ENCODE assay signal across 17 cellular contexts in genomic region chr19:48629297-48629598, GRCh38. TPM values are rescaled to one million over a fixed set of nuclear protein-coding genes. Genes with fewer than 3 reads are reported as not detected.
DNase-seq lines count a peak whose midpoint lies in the region; ATAC-seq and TF ChIP-seq lines count a peak whose summit lies in the region.
"Had no signal": no experiment of that assay in that cellular context is flagged by ENCODE, and none has a peak within 500 bp of the region (broad histone marks: within the 10 kb centered on the region; RNA-seq: fewer than 3 reads in every experiment).

No MANE protein-coding gene starts in this region.

- peaks cover 10% of the 10 kb centered on the region for H3K4me1 Mint-ChIP-seq in endothelial cell (ENCODE audit: unreplicated experiment)

- TF ChIP-seq CTCF in Peyer's patch (IDR thresholded peaks at IDR 0.05) (no peak), spleen (IDR thresholded peaks at IDR 0.05 in 8 of 11, conservative IDR thresholded peaks at IDR 0.05 in 3 of 11) (no peak), endothelial cell (IDR thresholded peaks at IDR 0.05; ENCODE audit: unreplicated experiment) (no peak)

- 90 to 97% (median 94%) methylated on average over 5 to 22 of the region's 22 CpGs for WGBS in spleen, 5 donors

- peaks cover 3% of the 10 kb centered on the region for H3K36me3 Mint-ChIP-seq in endothelial cell (ENCODE audit: low read depth, unreplicated experiment)

- intact Hi-C loops in spleen (cut with DNase I; ENCODE audit: low total_unique reads): no loop called here

- no peak overlapping the region; the same call in 1 of the 2 replicates for H3K9ac ChIP-seq in iPS-20b (ENCODE audit: low read depth, low read length)
- H3K9ac ChIP-seq: SK-N-SH had no signal

- peak overlapping the region in 3 of 4 donors; percentile 62 to 91 (median 89) for H3K27ac ChIP-seq in Peyer's patch
- H3K27ac ChIP-seq in iPS-20b (ENCODE audit: low read length): no peak overlapping the region
- H3K27ac ChIP-seq in spleen: peak overlapping the region in 5 of 8 donors; percentile 78 to 94 (median 84)

- H3K27me3 ChIP-seq in Peyer's patch (no peaks in the 10 kb centered on the region), iPS-20b (ENCODE audit: insufficient read depth, low read length) (no peaks in the 10 kb centered on the region), spleen (replicated peaks in 1 of 7) (no peaks in the 10 kb centered on the region)

- peaks cover 23% of the 10 kb centered on the region for H3K27me3 Mint-ChIP-seq in endothelial cell (ENCODE audit: unreplicated experiment)
- H3K27me3 Mint-ChIP-seq: naive thymus-derived CD4-positive, alpha-beta T cell; progenitor cell of endocrine pancreas; stimulated activated naive B cell treated with anti-CD40 and anti-IgM and Interleukin-4, amounts not matched to agents 10 μg/mL and 1 μg/mL and 100 μg/mL, for 72 hours had no signal

- H3K36me3 ChIP-seq in Peyer's patch (peaks cover 0 to 30% (median 0%) of the 10 kb centered on the region in 3 donors), iPS-20b (ENCODE audit: insufficient read depth, low read depth, low read length) (no peaks in the 10 kb centered on the region), spleen (peaks cover 0 to 79% (median 42%) of the 10 kb centered on the region in 6 donors)

- H3K4me1 ChIP-seq in Peyer's patch (peaks cover 5 to 86% (median 13%) of the 10 kb centered on the region in 4 donors), iPS-20b (ENCODE audit: insufficient read depth, low read length) (peaks cover 15% of the 10 kb centered on the region; the same call in 1 of the 2 replicates), spleen (peaks cover 34 to 96% (median 51%) of the 10 kb centered on the region in 6 donors)

- no peak overlapping the region for H3K27ac Mint-ChIP-seq in endothelial cell (ENCODE audit: unreplicated experiment)

- DNase-seq in D341Med (ENCODE audit: low spot score) (peak; percentile 20), Peyer's patch (no peak), spleen (no peak), endothelial cell (ENCODE audit: low spot score) (no peak)
- no peak for DNase-seq in effector CD8-positive, alpha-beta T cell (lab: John Stamatoyannopoulos, UW)
- DNase-seq in activated effector memory CD4-positive, alpha-beta T cell treated with Interleukin-2 at 50 U/mL for 16 hours: no peak
- DNase-seq: activated effector memory CD4-positive, alpha-beta T cell treated with anti-CD3 and anti-CD28 coated beads, Interleukin-2, amount 50 U/mL, for 16 hours; KBM-7; PC-3; stimulated activated naive B cell treated with anti-CD40 and anti-IgM and Interleukin-4, amounts not matched to agents 10 μg/mL and 1 μg/mL and 100 μg/mL, for 72 hours; T1000 had no signal

- no peak overlapping the region for H3K4me3 Mint-ChIP-seq in endothelial cell (ENCODE audit: unreplicated experiment)
- H3K4me3 Mint-ChIP-seq: stimulated activated naive B cell treated with anti-CD40 and anti-IgM and Interleukin-4, amounts not matched to agents 10 μg/mL and 1 μg/mL and 100 μg/mL, for 72 hours had no signal

- H3K4me3 ChIP-seq in Peyer's patch (no peak overlapping the region), iPS-20b (ENCODE audit: low read length) (peak overlapping the region; percentile 16; the same call in 1 of the 2 replicates), spleen (no peak overlapping the region)
- H3K4me3 ChIP-seq: lung had no signal

- H3K9me3 ChIP-seq in Peyer's patch (no peaks in the 10 kb centered on the region), iPS-20b (ENCODE audit: insufficient read depth, low read depth, low read length) (no peaks in the 10 kb centered on the region), spleen (no peaks in the 10 kb centered on the region)
- H3K9me3 ChIP-seq: SK-N-SH had no signal

- H3K9me3 Mint-ChIP-seq in endothelial cell (ENCODE audit: unreplicated experiment): no peaks in the 10 kb centered on the region
- H3K9me3 Mint-ChIP-seq: naive thymus-derived CD4-positive, alpha-beta T cell; stimulated activated naive B cell treated with anti-CD40 and anti-IgM and Interleukin-4, amounts not matched to agents 10 μg/mL and 1 μg/mL and 100 μg/mL, for 72 hours had no signal

- TF ChIP-seq POLR2A in Peyer's patch (IDR thresholded peaks at IDR 0.05) (no peak), spleen (IDR thresholded peaks at IDR 0.05) (no peak)

- ATAC-seq in GM21360 (IDR thresholded peaks at IDR 0.05; ENCODE audit: unreplicated experiment): no peak
- ATAC-seq: naive thymus-derived CD4-positive, alpha-beta T cell; PC-3; stimulated activated naive B cell treated with anti-CD40 and anti-IgM and Interleukin-4, amounts not matched to agents 10 μg/mL and 1 μg/mL and 100 μg/mL, for 72 hours had no signal

RNA-seq across cellular contexts. Expression of gene DBP, which starts 7.9 kb away (rescaled TPM):
- 10 to 100 TPM in 3 of 4 donors, 1 to 10 TPM in 1; 9.9 to 51.5 (median 35.8) TPM for total RNA-seq in Peyer's patch
- 10 to 100 TPM; 11.4 to 29.5 (median 22.5) TPM for total RNA-seq in spleen
- polyA plus RNA-seq in spleen: 10 to 100 TPM; 21.8 to 26.8 (median 24.1) TPM
- 4.3 TPM for total RNA-seq in endothelial cell (ENCODE audit: unreplicated experiment)

RNA-seq across cellular contexts. Expression of gene SPHK2, which starts 9.9 kb away (rescaled TPM):
- total RNA-seq in Peyer's patch (100 to 1,000 TPM in 2 of 4 donors, 10 to 100 TPM in 2; 34.7 to 121 (median 96.7) TPM), spleen (10 to 100 TPM; 12.4 to 26.5 (median 23.5) TPM), endothelial cell (ENCODE audit: unreplicated experiment) (24.7 TPM)
- 10 to 100 TPM in 1 of 3 donors, 1 to 10 TPM in 2; 7.9 to 20.8 (median 9.7) TPM for polyA plus RNA-seq in spleen

RNA-seq across cellular contexts. Expression of gene RPL18, which starts 10.3 kb away (rescaled TPM):
- total RNA-seq in Peyer's patch (1,000 to 10,000 TPM; 1,077 to 1,595 (median 1,505) TPM), spleen (1,000 to 10,000 TPM; 1,136 to 2,739 (median 1,465) TPM), endothelial cell (ENCODE audit: unreplicated experiment) (1,683 TPM)
- 1,000 to 10,000 TPM; 3,728 to 5,575 (median 5,277) TPM for polyA plus RNA-seq in spleen

RNA-seq across cellular contexts. Expression of gene FAM83E, which starts 14.4 kb away (rescaled TPM):
- total RNA-seq in Peyer's patch (100 to 1,000 TPM in 3 of 4 donors, 10 to 100 TPM in 1; 58.6 to 203 (median 130) TPM), spleen (1 to 10 TPM in 1 of 7 donors, under 1 TPM in 1, not detected in 5; 0.46 to 2.0 TPM), endothelial cell (ENCODE audit: unreplicated experiment) (0.64 TPM)
- polyA plus RNA-seq in spleen: under 1 TPM; 0.04 to 0.67 (median 0.20) TPM

RNA-seq across cellular contexts. Expression of gene CA11, which starts 16.7 kb away (rescaled TPM):
- total RNA-seq in Peyer's patch (1 to 10 TPM in 3 of 4 donors, under 1 TPM in 1; 0.70 to 8.3 (median 2.1) TPM), spleen (10 to 100 TPM in 2 of 7 donors, 1 to 10 TPM in 5; 1.9 to 10.7 (median 4.4) TPM), endothelial cell (ENCODE audit: unreplicated experiment) (11.9 TPM)
- polyA plus RNA-seq in spleen: 10 to 100 TPM in 2 of 3 donors, 1 to 10 TPM in 1; 9.7 to 14.5 (median 10.5) TPM
